24 cellular contexts compared by ENCODE assay signal in the genomic region with DNA sequence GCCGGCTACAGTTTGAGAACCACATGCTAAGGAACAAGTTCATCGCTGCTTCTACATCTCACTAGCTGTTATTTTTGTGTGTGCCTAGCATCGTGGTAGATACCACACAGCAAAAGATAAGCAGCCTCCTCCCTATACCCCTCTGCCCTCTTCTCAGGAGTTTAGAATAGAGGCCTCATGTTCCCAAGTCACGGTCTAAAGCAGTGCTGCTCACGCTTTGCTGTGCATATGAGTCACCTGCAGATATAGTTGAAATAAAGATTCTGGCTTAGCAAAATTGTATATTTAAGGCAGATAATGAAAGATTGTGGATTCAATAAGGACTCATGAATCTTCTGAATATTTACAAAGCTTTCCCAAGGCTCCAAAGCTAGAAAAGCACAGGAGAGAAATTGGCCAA.
"Had no signal": no experiment of that assay in that cellular context is flagged by ENCODE, and none has a peak within 500 bp of the region (broad histone marks: within the 10 kb centered on the region; RNA-seq: fewer than 3 reads in every experiment).

No MANE protein-coding gene starts in this region.

- H3K4me3 ChIP-seq: neural progenitor cell, ovary, psoas muscle, right lobe of liver, sigmoid colon, stomach, thoracic aorta, thyroid gland, tibial nerve, upper lobe of left lung, vagina had no signal

- H3K27ac ChIP-seq: neural progenitor cell, ovary, parathyroid adenoma, psoas muscle, right lobe of liver, sigmoid colon, stomach, thoracic aorta, thyroid gland, tibial nerve, upper lobe of left lung, vagina had no signal

- ATAC-seq: right cardiac atrium; right lobe of liver; stimulated activated effector memory CD8-positive, alpha-beta T cell treated with anti-CD3 and anti-CD28 coated beads, Interleukin-12 subunit alpha, Interleukin-12 subunit beta, amount 100 ng/mL, for 72 hours; stimulated activated naive B cell treated with anti-CD40 and anti-IgM and Interleukin-4, amounts not matched to agents 10 μg/mL and 1 μg/mL and 100 μg/mL, for 72 hours had no signal

- DNase-seq: occipital lobe; ovary; posterior cingulate gyrus; psoas muscle; right cardiac atrium; right lobe of liver; sigmoid colon; small intestine; stimulated activated CD4-positive, alpha-beta T cell treated with anti-CD3 and anti-CD28 coated beads, Interleukin-15, amount 100 ng/mL, for 24 hours; stimulated activated CD4-positive, alpha-beta T cell treated with anti-CD3 and anti-CD28 coated beads, Interleukin-2, amount 100 ng/mL, for 24 hours; stimulated activated CD4-positive, alpha-beta T cell treated with anti-CD3 and anti-CD28 coated beads, Interleukin-2, amount 100 ng/mL, for 48 hours; stimulated activated CD4-positive, alpha-beta T cell treated with anti-CD3 and anti-CD28 coated beads, Interleukin-4, amount 100 ng/mL, for 24 hours; stimulated activated naive B cell treated with anti-CD40 and anti-IgM and Interleukin-4, amounts not matched to agents 10 μg/mL and 1 μg/mL and 100 μg/mL, for 72 hours; stimulated activated naive CD4-positive, alpha-beta T cell treated with Interleukin-2 at 50 U/mL for 16 hours; stomach; thyroid gland; trophoblast cell; upper lobe of left lung had no signal

- H3K36me3 ChIP-seq: neural progenitor cell, ovary, right lobe of liver, sigmoid colon, stomach, thoracic aorta, thyroid gland, tibial nerve, upper lobe of left lung, vagina had no signal

- H3K9me3 ChIP-seq: ovary, psoas muscle, right lobe of liver, sigmoid colon, stomach, thoracic aorta, thyroid gland, tibial nerve, upper lobe of left lung, vagina had no signal

- H3K27me3 ChIP-seq: neural progenitor cell, ovary, right lobe of liver, sigmoid colon, stomach, thyroid gland, tibial nerve, upper lobe of left lung, vagina had no signal
